Comparison of ENCODE assay signal across 1 cellular context in genomic region chr5:178293400-178293799, GRCh38.
TF ChIP-seq lines count a peak whose summit lies in the region.

No MANE protein-coding gene starts in this region.

TF ChIP-seq in HepG2, 621 proteins besides CTCF, POLR2A, EP300 and RAD21 (continued from another document):
- TF ChIP-seq ZNF839 (CRISPR knock-in tag; IDR thresholded peaks at IDR 0.05; ENCODE audit: borderline replicate concordance) (no peak), KLF11 (CRISPR knock-in tag; IDR thresholded peaks at IDR 0.05) (no peak)
